ENCODE assay signal across 17 cellular contexts in genomic region chrX:12441376-12442128, GRCh38.
DNase-seq lines count a peak whose midpoint lies in the region; ATAC-seq and TF ChIP-seq lines count a peak whose summit lies in the region.
"Had no signal": no experiment of that assay in that cellular context is flagged by ENCODE, and none has a peak within 500 bp of the region (broad histone marks: within the 10 kb centered on the region; RNA-seq: fewer than 3 reads in every experiment).

No MANE protein-coding gene starts in this region.

- H3K4me1 ChIP-seq in gastrocnemius medialis = no peaks in the 10 kb centered on the region
- H3K4me1 ChIP-seq: left ventricle myocardium inferior, sigmoid colon, suprapubic skin had no signal

- no peak overlapping the region for H3K27ac ChIP-seq in gastrocnemius medialis
- H3K27ac ChIP-seq: left ventricle myocardium inferior, sigmoid colon, suprapubic skin had no signal

- intact Hi-C loops in gastrocnemius medialis (cut with DNase I; ENCODE audit: low total_unique reads) = no loop called here

- H3K27me3 ChIP-seq in gastrocnemius medialis = peaks cover 0 to 5% (median 0%) of the 10 kb centered on the region in 3 donors
- H3K27me3 ChIP-seq: sigmoid colon, suprapubic skin had no signal

- H3K36me3 ChIP-seq in gastrocnemius medialis = no peaks in the 10 kb centered on the region
- H3K36me3 ChIP-seq: left ventricle myocardium inferior, sigmoid colon, suprapubic skin had no signal

- DNase-seq in EH (ENCODE audit: low read depth) (peak; percentile 90), NCI-H446 treated with DMSO at 0.1 percent for 48 hours (lab: John Stamatoyannopoulos, UW) (peak; percentile 55), choroid plexus epithelial cell (ENCODE audit: low read depth) (peak; percentile 19), non-pigmented ciliary epithelial cell (ENCODE audit: low read depth) (peak; percentile 30), gastrocnemius medialis (no peak)
- DNase-seq in effector CD4-positive, alpha-beta T cell = no peak
- DNase-seq: activated CD4-positive, CD25-positive, alpha-beta regulatory T cell; activated T-cell treated with anti-CD3 and anti-CD28 coated beads for 4 hours; KBM-7; left ventricle myocardium inferior; natural killer cell; NCI-H1694 treated with DMSO at 0.1 percent for 48 hours; sigmoid colon had no signal

- no peak for TF ChIP-seq CTCF in choroid plexus epithelial cell (conservative IDR thresholded peaks at IDR 0.05; ENCODE audit: low read depth, low read length)
- no peak for TF ChIP-seq CTCF in gastrocnemius medialis (IDR thresholded peaks at IDR 0.05 in 4 of 5, conservative IDR thresholded peaks at IDR 0.05 in 1 of 5)

- ATAC-seq in gastrocnemius medialis = no peak
- ATAC-seq in HG02973 (IDR thresholded peaks at IDR 0.05; ENCODE audit: unreplicated experiment) = no peak
- no peak for ATAC-seq in GM19463 (IDR thresholded peaks at IDR 0.05; ENCODE audit: unreplicated experiment)
- ATAC-seq: natural killer cell, SK-N-SH treated with all-trans-retinoic acid at 6 μM for 48 hours had no signal

- H3K4me3 ChIP-seq in choroid plexus epithelial cell (ENCODE audit: low read depth, low read length) (no peak overlapping the region), gastrocnemius medialis (no peak overlapping the region)
- H3K4me3 ChIP-seq: left ventricle myocardium inferior, sigmoid colon, suprapubic skin had no signal

- H3K9me3 ChIP-seq in gastrocnemius medialis = no peaks in the 10 kb centered on the region
- H3K9me3 ChIP-seq: left ventricle myocardium inferior, sigmoid colon, suprapubic skin had no signal

- in situ Hi-C loops in gastrocnemius medialis (cut with MboI; ENCODE audit: low sequenced_read_pairs in 4 of 4) = no loop called here

- TF ChIP-seq POLR2A in gastrocnemius medialis (IDR thresholded peaks at IDR 0.05) = no peak

Comparison
In these comparisons a context has a peak if more than half of its experiments do, and no peak if none do; other contexts are left out.
1. DNase-seq: peak in EH (single experiment), NCI-H446 treated with DMSO at 0.1 percent for 48 hours (single experiment), choroid plexus epithelial cell (single experiment) and non-pigmented ciliary epithelial cell (single experiment); none in gastrocnemius medialis (0 of 2) and effector CD4-positive, alpha-beta T cell (single experiment).